Comparison of ENCODE assay signal across 8 cellular contexts in the genomic region with DNA sequence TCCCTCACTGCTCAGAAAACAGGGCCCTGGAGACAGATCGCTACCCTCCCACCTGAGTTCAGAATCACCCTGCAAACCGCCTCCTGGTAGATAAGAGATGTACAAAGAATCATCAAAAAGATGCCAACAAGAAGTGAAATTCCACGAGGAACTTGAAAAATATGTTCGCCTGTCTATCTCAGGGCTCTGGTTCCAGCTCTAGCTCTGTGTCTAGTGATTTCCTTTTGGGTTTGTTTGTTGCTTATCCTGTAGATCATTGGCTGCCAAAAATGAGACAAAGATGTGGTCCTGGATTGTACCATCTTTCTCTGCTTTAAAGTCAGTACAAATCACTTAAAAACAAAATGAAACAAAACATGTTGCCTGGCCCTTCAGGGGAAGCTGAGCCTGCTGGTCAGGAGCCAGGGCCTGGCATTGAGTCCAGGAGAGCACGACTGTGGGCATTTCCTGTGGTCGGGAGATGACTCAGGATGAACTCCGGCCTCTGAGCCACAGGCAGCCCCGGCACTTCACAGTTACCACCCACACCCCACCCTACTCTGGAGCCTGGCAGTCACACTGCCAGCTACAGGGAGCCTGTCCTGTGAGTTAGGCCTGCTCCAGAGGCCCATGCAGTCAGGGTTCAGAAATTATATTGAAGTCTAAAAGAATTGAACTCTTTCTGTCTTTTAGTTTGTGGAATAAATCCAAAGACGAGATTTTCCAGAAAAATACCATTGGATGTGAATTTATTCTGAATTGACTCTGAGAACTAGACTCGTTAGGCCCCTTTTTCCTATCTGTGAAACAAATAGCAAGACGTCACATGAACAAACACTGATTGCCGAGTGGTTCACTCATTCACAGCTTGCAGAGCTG. TPM values are rescaled to one million over a fixed set of nuclear protein-coding genes. Genes with fewer than 3 reads are reported as not detected.
DNase-seq lines count a peak whose midpoint lies in the region; ATAC-seq, FAIRE-seq and TF ChIP-seq lines count a peak whose summit lies in the region.

No MANE protein-coding gene starts in this region.

- H3K27me3 Mint-ChIP-seq in astrocyte (ENCODE audit: low read depth, unreplicated experiment) = no peaks in the 10 kb centered on the region
- H3K27me3 Mint-ChIP-seq in naive thymus-derived CD8-positive, alpha-beta T cell = peaks cover 0 to 4% (median 0%) of the 10 kb centered on the region in 5 donors

- CTCF ChIA-PET in HEK293T (lab: Yijun Ruan, JAX) = interaction anchor here (0.6 kb wide), 1 partner anchor 270 kb away, joined by 3 read pairs; no protein-coding TSS in a partner anchor

- H4K20me1 ChIP-seq in DND-41 (ENCODE audit: insufficient read depth, low read length) (no peaks in the 10 kb centered on the region), astrocyte (ENCODE audit: insufficient read depth, low read length) (no peaks in the 10 kb centered on the region)

- no peaks in the 10 kb centered on the region for H3K9me3 ChIP-seq in DND-41 (ENCODE audit: insufficient read depth, low read length, severe bottlenecking)
- no peaks in the 10 kb centered on the region for H3K9me3 ChIP-seq in astrocyte (ENCODE audit: insufficient read depth, low read depth, low read length)
- H3K9me3 ChIP-seq in small intestine (ENCODE audit: control insufficient read depth, low read depth) = no peaks in the 10 kb centered on the region

- H3K79me2 ChIP-seq in DND-41 (ENCODE audit: insufficient read depth, low read length) = no peaks in the 10 kb centered on the region
- no peaks in the 10 kb centered on the region for H3K79me2 ChIP-seq in astrocyte (ENCODE audit: insufficient read depth, low read length)

- peak; percentile 31; the same call in 1 of the 3 replicates for ATAC-seq in DND-41 (ENCODE audit: insufficient read depth, low read depth)
- ATAC-seq in HG03378 (IDR thresholded peaks at IDR 0.05; ENCODE audit: unreplicated experiment) = peak; percentile 38
- no peak for ATAC-seq in naive thymus-derived CD8-positive, alpha-beta T cell

- H3K27ac Mint-ChIP-seq in astrocyte (ENCODE audit: unreplicated experiment) = peak overlapping the region; percentile 98
- H3K27ac Mint-ChIP-seq in naive thymus-derived CD8-positive, alpha-beta T cell = peak overlapping the region in 1 of 10 donors; percentile 22

- H3K27me3 ChIP-seq in DND-41 (ENCODE audit: insufficient read depth, low read length, poor library complexity) (no peaks in the 10 kb centered on the region), astrocyte (ENCODE audit: insufficient read depth, low read length) (no peaks in the 10 kb centered on the region), small intestine (ENCODE audit: control insufficient read depth in 2 of 2, insufficient read depth in 2 of 2, low read length in 2 of 2) (no peaks in the 10 kb centered on the region)

- H3K27ac ChIP-seq in DND-41 (ENCODE audit: low read length) (peak overlapping the region; percentile 40), astrocyte (ENCODE audit: low read depth, low read length) (peak overlapping the region; percentile 90), small intestine (ENCODE audit: low read depth in 1 of 2, low read length in 1 of 2) (peak overlapping the region; percentile 77 to 82)

- H3K4me3 Mint-ChIP-seq in astrocyte (ENCODE audit: unreplicated experiment) = peak overlapping the region; percentile 46
- no peak overlapping the region for H3K4me3 Mint-ChIP-seq in naive thymus-derived CD8-positive, alpha-beta T cell

- no peak overlapping the region for H3K4me2 ChIP-seq in DND-41 (ENCODE audit: insufficient read depth, low read length)
- H3K4me2 ChIP-seq in astrocyte (ENCODE audit: low read length) = peak overlapping the region; percentile 48

- H3K36me3 ChIP-seq in DND-41 (ENCODE audit: insufficient read depth, low read length) = no peaks in the 10 kb centered on the region
- no peaks in the 10 kb centered on the region for H3K36me3 ChIP-seq in astrocyte (ENCODE audit: insufficient read depth, low read length)
- no peaks in the 10 kb centered on the region for H3K36me3 ChIP-seq in small intestine (ENCODE audit: control insufficient read depth in 2 of 2, insufficient read depth in 2 of 2, low read length in 2 of 2)

- DNase-seq in DND-41 = no peak
- DNase-seq in astrocyte (ENCODE audit: low read depth) = peak; percentile 91
- peak; percentile 42 for DNase-seq in iPS-NIHi11 (ENCODE audit: low spot score)
- DNase-seq in small intestine = peak; percentile 96
- no peak for DNase-seq in HEK293T (ENCODE audit: extremely low spot score)
- no peak for DNase-seq in naive thymus-derived CD8-positive, alpha-beta T cell
- DNase-seq in DMS 273 treated with DMSO at 0.1 percent for 48 hours (lab: John Stamatoyannopoulos, UW) = no peak

- H3K4me3 ChIP-seq in DND-41 (ENCODE audit: low read depth in 1 of 2, low read length in 2 of 2) = no peak overlapping the region
- H3K4me3 ChIP-seq in astrocyte (ENCODE audit: insufficient read depth, low read depth, low read length) = no peak overlapping the region
- no peak overlapping the region for H3K4me3 ChIP-seq in small intestine (ENCODE audit: low read depth in 1 of 2, low read length in 2 of 2)

- no peak for TF ChIP-seq CTCF in DND-41 (IDR thresholded peaks at IDR 0.05; ENCODE audit: borderline replicate concordance, extremely low read depth, low read length, poor library complexity, severe bottlenecking)
- TF ChIP-seq CTCF in astrocyte (IDR thresholded peaks at IDR 0.05; ENCODE audit: insufficient read depth, low read depth, low read length) = no peak

- H3K9ac ChIP-seq in DND-41 (ENCODE audit: low read depth, low read length) (no peak overlapping the region), astrocyte (ENCODE audit: low read length) (peak overlapping the region; percentile 63)

- FAIRE-seq in astrocyte (lab: Jason Lieb, UNC) = peak; percentile 45
- no peak for FAIRE-seq in small intestine (lab: Jason Lieb, UNC)

- peaks cover 12% of the 10 kb centered on the region for H3K9me3 Mint-ChIP-seq in astrocyte (ENCODE audit: unreplicated experiment)
- H3K9me3 Mint-ChIP-seq in naive thymus-derived CD8-positive, alpha-beta T cell = peaks cover 0 to 1% (median 0%) of the 10 kb centered on the region in 9 donors

- peaks cover 78% of the 10 kb centered on the region for H3K4me1 Mint-ChIP-seq in astrocyte (ENCODE audit: low read depth, unreplicated experiment)
- H3K4me1 Mint-ChIP-seq in naive thymus-derived CD8-positive, alpha-beta T cell = peaks cover 5 to 20% (median 13%) of the 10 kb centered on the region in 4 donors

- H3K4me1 ChIP-seq in DND-41 (ENCODE audit: insufficient read depth, low read length) = peaks cover 32% of the 10 kb centered on the region
- H3K4me1 ChIP-seq in astrocyte (ENCODE audit: insufficient read depth, low read length) = peaks cover 53% of the 10 kb centered on the region
- H3K4me1 ChIP-seq in small intestine (ENCODE audit: control insufficient read depth in 2 of 2, insufficient read depth in 1 of 2, low read depth in 1 of 2, low read length in 1 of 2) = peaks cover 8 to 10% of the 10 kb centered on the region in 2 donors

- POLR2A ChIA-PET in HEK293T (lab: Yijun Ruan, JAX) = no interaction called here
- POLR2A ChIA-PET in naive thymus-derived CD8-positive, alpha-beta T cell (lab: Charles Lee) = no interaction called here

- H2AFZ ChIP-seq in DND-41 (ENCODE audit: low read depth, low read length) (no peak overlapping the region), astrocyte (ENCODE audit: low read depth, low read length) (no peak overlapping the region)

- H3K36me3 Mint-ChIP-seq in astrocyte (ENCODE audit: low read depth, unreplicated experiment) = peaks cover 6% of the 10 kb centered on the region
- peaks cover 0 to 4% (median 0%) of the 10 kb centered on the region in 3 donors for H3K36me3 Mint-ChIP-seq in naive thymus-derived CD8-positive, alpha-beta T cell

- 27 to 44% (median 36%) methylated on average over 12 of the region's 12 CpGs for WGBS in small intestine, 3 donors

TF ChIP-seq in HEK293T, 16 proteins besides CTCF, POLR2A, EP300 and RAD21:
- TF ChIP-seq BHLHE40 (IDR thresholded peaks at IDR 0.05; ENCODE audit: borderline replicate concordance) (no peak), PKNOX1 (IDR thresholded peaks at IDR 0.05) (no peak), ZNF384 (IDR thresholded peaks at IDR 0.05) (no peak), ARNT (IDR thresholded peaks at IDR 0.05) (no peak)

RNA-seq across cellular contexts. Expression of gene ITGB6, which starts 8.0 kb away (rescaled TPM):
- total RNA-seq in astrocyte = 2.8 and 7.6 TPM in 2 replicates
- polyA plus RNA-seq in small intestine = 1 to 10 TPM; 3.0 to 5.6 (median 3.9) TPM
- not detected for total RNA-seq in naive thymus-derived CD8-positive, alpha-beta T cell
- polyA plus RNA-seq in naive thymus-derived CD8-positive, alpha-beta T cell = not detected

Comparison
In these comparisons a context has a peak if more than half of its experiments do, and no peak if none do; other contexts are left out.
1. ATAC-seq: peak in DND-41 (single experiment) and HG03378 (single experiment); none in naive thymus-derived CD8-positive, alpha-beta T cell (0 of 2).
2. DNase-seq: peak in astrocyte (single experiment), iPS-NIHi11 (single experiment) and small intestine (single experiment); none in DND-41 (single experiment), HEK293T (single experiment), naive thymus-derived CD8-positive, alpha-beta T cell (0 of 10) and DMS 273 treated with DMSO at 0.1 percent for 48 hours (single experiment).
3. H3K27ac ChIP-seq: peak in every context shown above with its lines; median percentile 90 in astrocyte; 80 in small intestine; 40 in DND-41.